10 cellular contexts compared by ENCODE assay signal in genomic region chr12:111268738-111269572, GRCh38.
A peak's percentile ranks its signal among the peaks of the same experiment; 100 is the strongest.
DNase-seq lines count a peak whose midpoint lies in the region; ATAC-seq and TF ChIP-seq lines count a peak whose summit lies in the region.
"Had no signal": no experiment of that assay in that cellular context is flagged by ENCODE, and none has a peak within 500 bp of the region (broad histone marks: within the 10 kb centered on the region; RNA-seq: fewer than 3 reads in every experiment).

No MANE protein-coding gene starts in this region.

- intact Hi-C loops in OCI-LY7 (cut with micrococcal nuclease; ENCODE audit: unreplicated experiment) = no loop called here

- H3K4me3 ChIP-seq in OCI-LY7 (ENCODE audit: low read depth, low read length, poor library complexity, severe bottlenecking) (no peak overlapping the region), epithelial cell of proximal tubule (ENCODE audit: low read depth, low read length) (no peak overlapping the region)
- H3K4me3 ChIP-seq: lung had no signal

- no TSS peak for BruUV-seq in OCI-LY7 (replicated peaks; lab: Mats Ljungman, UMichigan)

- no peaks in the 10 kb centered on the region for H3K9me3 ChIP-seq in OCI-LY7 (ENCODE audit: low read length)

- no peaks in the 10 kb centered on the region for H3K4me1 ChIP-seq in OCI-LY7 (ENCODE audit: insufficient read depth, low read length, poor library complexity, severe bottlenecking)

- no peaks in the 10 kb centered on the region for H4K20me1 ChIP-seq in OCI-LY7 (ENCODE audit: insufficient read depth, low read length)

- H3K27ac Mint-ChIP-seq in stimulated activated naive CD8-positive, alpha-beta T cell treated with anti-CD3 and anti-CD28 coated beads, Interleukin-15, amount 100 ng/mL, for 72 hours = no peak overlapping the region
- H3K27ac Mint-ChIP-seq: IgD-negative memory B cell had no signal

- no peaks in the 10 kb centered on the region for H3K9me3 Mint-ChIP-seq in stimulated activated naive CD8-positive, alpha-beta T cell treated with anti-CD3 and anti-CD28 coated beads, Interleukin-15, amount 100 ng/mL, for 72 hours

- POLR2A ChIA-PET in OCI-LY7 (lab: Charles Lee) = no interaction called here

- no peak overlapping the region for H3K27ac ChIP-seq in OCI-LY7 (ENCODE audit: low read depth, low read length, poor library complexity, severe bottlenecking)

- H3K36me3 ChIP-seq in OCI-LY7 (ENCODE audit: insufficient read depth, low read length) = no peaks in the 10 kb centered on the region

- no peak overlapping the region for H2AFZ ChIP-seq in OCI-LY7 (ENCODE audit: low read length)

- no peak overlapping the region for H3K4me3 Mint-ChIP-seq in stimulated activated naive CD8-positive, alpha-beta T cell treated with anti-CD3 and anti-CD28 coated beads, Interleukin-15, amount 100 ng/mL, for 72 hours
- H3K4me3 Mint-ChIP-seq: IgD-negative memory B cell had no signal

- DNase-seq in activated gamma-delta T cell treated with anti-CD3 and anti-CD28 coated beads, Interleukin-2, amount 50 U/mL, for 16 hours (ENCODE audit: low read depth) = peak; percentile 5
- DNase-seq in activated gamma-delta T cell treated with Interleukin-2 at 50 U/mL for 16 hours (no peak), OCI-LY7 (ENCODE audit: low spot score) (peak; percentile 21), epithelial cell of proximal tubule (ENCODE audit: low read depth) (no peak), Ammon's horn (ENCODE audit: low spot score) (no peak), NCI-H510A (lab: John Stamatoyannopoulos, UW) (no peak)
- DNase-seq in stimulated activated naive CD8-positive, alpha-beta T cell treated with anti-CD3 and anti-CD28 coated beads, Interleukin-15, amount 100 ng/mL, for 72 hours = peak; percentile 9 to 20

- H3K79me2 ChIP-seq in OCI-LY7 (ENCODE audit: insufficient read depth, low read depth, low read length) = no peaks in the 10 kb centered on the region

- CTCF ChIA-PET in OCI-LY7 (lab: Charles Lee; ENCODE audit: unreplicated experiment) = no interaction called here

- peaks cover 13% of the 10 kb centered on the region for H3K27me3 Mint-ChIP-seq in stimulated activated naive CD8-positive, alpha-beta T cell treated with anti-CD3 and anti-CD28 coated beads, Interleukin-15, amount 100 ng/mL, for 72 hours

- no peak overlapping the region for H3K4me2 ChIP-seq in OCI-LY7 (ENCODE audit: low read length)

- no peaks in the 10 kb centered on the region for H3K4me1 Mint-ChIP-seq in stimulated activated naive CD8-positive, alpha-beta T cell treated with anti-CD3 and anti-CD28 coated beads, Interleukin-15, amount 100 ng/mL, for 72 hours

- TF ChIP-seq CTCF in OCI-LY7 (conservative IDR thresholded peaks at IDR 0.05; ENCODE audit: low read length) (peak; percentile 79), epithelial cell of proximal tubule (conservative IDR thresholded peaks at IDR 0.05; ENCODE audit: low read depth, low read length) (peak; percentile 61)

- no peak for ATAC-seq in stimulated activated naive CD8-positive, alpha-beta T cell treated with anti-CD3 and anti-CD28 coated beads, Interleukin-15, amount 100 ng/mL, for 72 hours
- no peak for ATAC-seq in HG02970 (IDR thresholded peaks at IDR 0.05; ENCODE audit: low FRiP score, unreplicated experiment)

- H3K9me2 ChIP-seq in OCI-LY7 (ENCODE audit: insufficient read depth, low read length) = no peaks in the 10 kb centered on the region

Comparison
In these comparisons a context has a peak if more than half of its experiments do, and no peak if none do; other contexts are left out.
1. DNase-seq: peak in activated gamma-delta T cell treated with anti-CD3 and anti-CD28 coated beads, Interleukin-2, amount 50 U/mL, for 16 hours (single experiment), OCI-LY7 (single experiment) and stimulated activated naive CD8-positive, alpha-beta T cell treated with anti-CD3 and anti-CD28 coated beads, Interleukin-15, amount 100 ng/mL, for 72 hours (2 of 2); none in activated gamma-delta T cell treated with Interleukin-2 at 50 U/mL for 16 hours (single experiment), epithelial cell of proximal tubule (single experiment), Ammon's horn (single experiment) and NCI-H510A (single experiment).